Comparison of ENCODE assay signal across 12 cellular contexts in genomic region chr2:120237491-120237902, GRCh38. TPM values are rescaled to one million over a fixed set of nuclear protein-coding genes. Genes with fewer than 3 reads are reported as not detected.
DNase-seq lines count a peak whose midpoint lies in the region; ATAC-seq and TF ChIP-seq lines count a peak whose summit lies in the region.
"Had no signal": no experiment of that assay in that cellular context is flagged by ENCODE, and none has a peak within 500 bp of the region (broad histone marks: within the 10 kb centered on the region; RNA-seq: fewer than 3 reads in every experiment).

No MANE protein-coding gene starts in this region.

- H3K4me3 ChIP-seq in lung: no peak overlapping the region

- peaks cover 0 to 23% of the 10 kb centered on the region in 2 donors for H3K4me1 ChIP-seq in lung (ENCODE audit: control insufficient read depth in 2 of 2, insufficient read depth in 2 of 2, low read length in 2 of 2)

- WGBS in lung, 2 donors: 73 to 87% methylated on average over 10 of the region's 10 CpGs

- no peaks in the 10 kb centered on the region for H3K27me3 ChIP-seq in lung (ENCODE audit: control insufficient read depth, insufficient read depth)

- TF ChIP-seq CTCF in lung (IDR thresholded peaks at IDR 0.05; ENCODE audit: control extremely low read depth, extremely low read depth): no peak

- H3K27ac ChIP-seq in lung (ENCODE audit: low read depth in 1 of 2, low read length in 1 of 2): no peak overlapping the region
- H3K27ac ChIP-seq: C4-2B, parathyroid adenoma had no signal

- ATAC-seq in lung (ENCODE audit: insufficient read depth, low FRiP score) (peak; percentile 22), GM18907 (IDR thresholded peaks at IDR 0.05; ENCODE audit: unreplicated experiment) (no peak)

- DNase-seq in CD1c-positive myeloid dendritic cell (ENCODE audit: extremely low spot score) (peak; percentile 70), LHCN-M2 (ENCODE audit: low read depth) (peak; percentile 86), dermis blood vessel endothelial cell (peak; percentile 52), lung (ENCODE audit: low spot score) (no peak), putamen (ENCODE audit: low spot score) (no peak), cortex of kidney (lab: John Stamatoyannopoulos, UW) (no peak)
- DNase-seq in activated effector memory CD4-positive, alpha-beta T cell treated with Interleukin-2 at 50 U/mL for 16 hours: no peak
- DNase-seq: activated T-cell treated with anti-CD3 and anti-CD28 coated beads, Interleukin-2, amount 50 U/mL, for 1 hour; NK-92 treated with Interleukin-12 subunit alpha and Interleukin-12 subunit beta, amount 100 ng/mL, for 24 hours had no signal

- no peaks in the 10 kb centered on the region for H3K36me3 ChIP-seq in lung (ENCODE audit: control insufficient read depth in 2 of 2, insufficient read depth in 2 of 2, low read length in 2 of 2)

- H3K9me3 ChIP-seq in lung (ENCODE audit: control insufficient read depth in 2 of 2, insufficient read depth in 1 of 2, low read length in 1 of 2): no peaks in the 10 kb centered on the region

RNA-seq across cellular contexts. Expression of gene TMEM185B, which starts 14.3 kb away (rescaled TPM):
- total RNA-seq in LHCN-M2 (2014; rRNA removed) (39.8 and 41.6 TPM in 2 replicates), dermis blood vessel endothelial cell (33.7 and 36.4 TPM in 2 replicates), lung (10 to 100 TPM; 27.1 to 35.2 TPM)
- polyA plus RNA-seq in LHCN-M2 (2012): 17.1 TPM
- polyA plus RNA-seq in lung: 10 to 100 TPM in 1 of 2 donors, 1 to 10 TPM in 1; 6.5 to 27.0 TPM

RNA-seq across cellular contexts. Expression of gene RALB, which starts 15.2 kb away (rescaled TPM):
- total RNA-seq in LHCN-M2 (2014; rRNA removed): 66.0 and 69.9 TPM in 2 replicates
- polyA plus RNA-seq in LHCN-M2 (2012): 60.3 TPM
- 235 and 269 TPM in 2 replicates for total RNA-seq in dermis blood vessel endothelial cell
- 100 to 1,000 TPM in 1 of 2 donors, 10 to 100 TPM in 1; 53.8 to 100 TPM for total RNA-seq in lung
- 100 to 1,000 TPM in 1 of 2 donors, 10 to 100 TPM in 1; 34.6 to 111 TPM for polyA plus RNA-seq in lung

Comparison
In these comparisons a context has a peak if more than half of its experiments do, and no peak if none do; other contexts are left out.
1. DNase-seq: peak in CD1c-positive myeloid dendritic cell (single experiment), LHCN-M2 (single experiment) and dermis blood vessel endothelial cell (single experiment); none in lung (single experiment), putamen (single experiment), activated effector memory CD4-positive, alpha-beta T cell treated with Interleukin-2 at 50 U/mL for 16 hours (single experiment) and cortex of kidney (single experiment).